Comparison of ENCODE assay signal across 15 cellular contexts in the genomic region with DNA sequence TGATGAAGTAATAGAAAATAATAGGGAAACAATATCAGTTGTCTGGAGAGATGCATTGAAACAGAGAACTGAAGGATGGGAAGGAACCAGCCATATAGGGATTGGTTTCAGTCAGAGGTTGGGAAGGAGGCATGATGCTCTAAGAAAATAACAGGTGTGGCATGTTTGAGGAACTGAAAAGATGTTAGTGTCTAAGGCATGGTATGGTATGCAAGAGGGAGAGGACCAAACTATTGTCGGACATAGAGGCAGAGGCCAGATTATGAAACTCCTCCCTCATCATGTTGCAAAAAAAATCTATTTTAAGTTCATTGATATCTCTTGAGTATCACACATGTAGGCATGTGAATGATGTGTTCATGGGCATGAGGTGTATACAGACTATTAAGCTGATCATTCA. TPM values are rescaled to one million over a fixed set of nuclear protein-coding genes. Genes with fewer than 3 reads are reported as not detected.
A peak's percentile ranks its signal among the peaks of the same experiment; 100 is the strongest.
DNase-seq lines count a peak whose midpoint lies in the region; ATAC-seq and TF ChIP-seq lines count a peak whose summit lies in the region.
"Had no signal": no experiment of that assay in that cellular context is flagged by ENCODE, and none has a peak within 500 bp of the region (broad histone marks: within the 10 kb centered on the region; RNA-seq: fewer than 3 reads in every experiment).

No MANE protein-coding gene starts in this region.

- DNase-seq in activated CD8-positive, alpha-beta T cell treated with anti-CD3 and anti-CD28 coated beads for 36 hours: no peak
- DNase-seq in activated CD8-positive, alpha-beta T cell treated with anti-CD3 and anti-CD28 coated beads, Interleukin-2, amount 10 ng/mL, durations not matched to agents 7 days and 5 days: no peak
- no peak for DNase-seq in stimulated activated naive B cell treated with anti-CD40 and anti-IgM and Interleukin-4, amounts not matched to agents 10 μg/mL and 1 μg/mL and 100 μg/mL, for 72 hours
- no peak for DNase-seq in activated CD8-positive, alpha-beta memory T cell treated with anti-CD3 and anti-CD28 coated beads for 24 hours
- no peak for DNase-seq in cerebellar cortex (ENCODE audit: low spot score)
- DNase-seq in kidney glomerular epithelial cell (lab: John Stamatoyannopoulos, UW): no peak
- DNase-seq: activated CD4-positive, alpha-beta T cell treated with anti-CD3 and anti-CD28 coated beads for 36 hours; CD4-positive, alpha-beta memory T cell; effector CD4-positive, alpha-beta T cell; H7; NCI-H1436 treated with DMSO at 0.1 percent for 48 hours; ovary; SHP77 had no signal

- TF ChIP-seq CTCF in activated CD8-positive, alpha-beta T cell treated with anti-CD3 and anti-CD28 coated beads for 36 hours (IDR thresholded peaks at IDR 0.05): no peak

- H3K27ac Mint-ChIP-seq in activated CD8-positive, alpha-beta T cell treated with anti-CD3 and anti-CD28 coated beads for 36 hours: peak overlapping the region; percentile 5
- no peak overlapping the region for H3K27ac Mint-ChIP-seq in activated CD8-positive, alpha-beta T cell treated with anti-CD3 and anti-CD28 coated beads, Interleukin-2, amount 10 ng/mL, durations not matched to agents 7 days and 5 days
- H3K27ac Mint-ChIP-seq in stimulated activated naive B cell treated with anti-CD40 and anti-IgM and Interleukin-4, amounts not matched to agents 10 μg/mL and 1 μg/mL and 100 μg/mL, for 72 hours: peak overlapping the region; percentile 22
- H3K27ac Mint-ChIP-seq: activated CD4-positive, alpha-beta T cell treated with anti-CD3 and anti-CD28 coated beads for 36 hours had no signal

- intact Hi-C loops in activated CD8-positive, alpha-beta T cell treated with anti-CD3 and anti-CD28 coated beads for 36 hours (cut with micrococcal nuclease): no loop called here

- CTCF ChIA-PET in activated CD8-positive, alpha-beta T cell treated with anti-CD3 and anti-CD28 coated beads for 36 hours (lab: Charles Lee): no interaction called here
- CTCF ChIA-PET in activated CD8-positive, alpha-beta T cell treated with anti-CD3 and anti-CD28 coated beads, Interleukin-2, amount 10 ng/mL, durations not matched to agents 7 days and 5 days (lab: Charles Lee): no interaction called here

- no peak for ATAC-seq in activated CD8-positive, alpha-beta T cell treated with anti-CD3 and anti-CD28 coated beads for 36 hours
- ATAC-seq in activated CD8-positive, alpha-beta T cell treated with anti-CD3 and anti-CD28 coated beads, Interleukin-2, amount 10 ng/mL, durations not matched to agents 7 days and 5 days: no peak
- ATAC-seq in GM21723 (IDR thresholded peaks at IDR 0.05; ENCODE audit: unreplicated experiment): peak; percentile 90
- ATAC-seq in HG03354 (IDR thresholded peaks at IDR 0.05; ENCODE audit: poor library complexity, severe bottlenecking, unreplicated experiment): peak; percentile 69
- peak; percentile 56 to 80 for ATAC-seq in stimulated activated naive B cell treated with anti-CD40 and anti-IgM and Interleukin-4, amounts not matched to agents 10 μg/mL and 1 μg/mL and 100 μg/mL, for 72 hours (replicated peaks)
- ATAC-seq: activated CD4-positive, alpha-beta T cell treated with anti-CD3 and anti-CD28 coated beads for 36 hours had no signal

- H3K36me3 Mint-ChIP-seq in activated CD8-positive, alpha-beta T cell treated with anti-CD3 and anti-CD28 coated beads for 36 hours (ENCODE audit: low read depth): peaks cover 51% of the 10 kb centered on the region
- peaks cover 60% of the 10 kb centered on the region for H3K36me3 Mint-ChIP-seq in activated CD8-positive, alpha-beta T cell treated with anti-CD3 and anti-CD28 coated beads, Interleukin-2, amount 10 ng/mL, durations not matched to agents 7 days and 5 days (ENCODE audit: low read depth)
- H3K36me3 Mint-ChIP-seq in stimulated activated naive B cell treated with anti-CD40 and anti-IgM and Interleukin-4, amounts not matched to agents 10 μg/mL and 1 μg/mL and 100 μg/mL, for 72 hours: peaks cover 30 to 52% of the 10 kb centered on the region in 2 donors

- H3K27me3 Mint-ChIP-seq in activated CD8-positive, alpha-beta T cell treated with anti-CD3 and anti-CD28 coated beads for 36 hours: no peaks in the 10 kb centered on the region
- no peaks in the 10 kb centered on the region for H3K27me3 Mint-ChIP-seq in activated CD8-positive, alpha-beta T cell treated with anti-CD3 and anti-CD28 coated beads, Interleukin-2, amount 10 ng/mL, durations not matched to agents 7 days and 5 days (ENCODE audit: low read depth)
- no peaks in the 10 kb centered on the region for H3K27me3 Mint-ChIP-seq in stimulated activated naive B cell treated with anti-CD40 and anti-IgM and Interleukin-4, amounts not matched to agents 10 μg/mL and 1 μg/mL and 100 μg/mL, for 72 hours
- H3K27me3 Mint-ChIP-seq: activated CD4-positive, alpha-beta T cell treated with anti-CD3 and anti-CD28 coated beads for 36 hours; CD4-positive, alpha-beta memory T cell had no signal

- H3K9me3 Mint-ChIP-seq in activated CD8-positive, alpha-beta T cell treated with anti-CD3 and anti-CD28 coated beads for 36 hours: no peaks in the 10 kb centered on the region
- no peaks in the 10 kb centered on the region for H3K9me3 Mint-ChIP-seq in activated CD8-positive, alpha-beta T cell treated with anti-CD3 and anti-CD28 coated beads, Interleukin-2, amount 10 ng/mL, durations not matched to agents 7 days and 5 days (ENCODE audit: insufficient read depth)
- no peaks in the 10 kb centered on the region for H3K9me3 Mint-ChIP-seq in stimulated activated naive B cell treated with anti-CD40 and anti-IgM and Interleukin-4, amounts not matched to agents 10 μg/mL and 1 μg/mL and 100 μg/mL, for 72 hours
- H3K9me3 Mint-ChIP-seq: CD4-positive, alpha-beta memory T cell had no signal

- no peak overlapping the region for H3K4me3 Mint-ChIP-seq in activated CD8-positive, alpha-beta T cell treated with anti-CD3 and anti-CD28 coated beads for 36 hours
- no peak overlapping the region for H3K4me3 Mint-ChIP-seq in activated CD8-positive, alpha-beta T cell treated with anti-CD3 and anti-CD28 coated beads, Interleukin-2, amount 10 ng/mL, durations not matched to agents 7 days and 5 days
- peak overlapping the region in 1 of 2 donors; percentile 23 for H3K4me3 Mint-ChIP-seq in stimulated activated naive B cell treated with anti-CD40 and anti-IgM and Interleukin-4, amounts not matched to agents 10 μg/mL and 1 μg/mL and 100 μg/mL, for 72 hours
- H3K4me3 Mint-ChIP-seq: activated CD4-positive, alpha-beta T cell treated with anti-CD3 and anti-CD28 coated beads for 36 hours; CD4-positive, alpha-beta memory T cell had no signal

- POLR2A ChIA-PET in activated CD8-positive, alpha-beta T cell treated with anti-CD3 and anti-CD28 coated beads for 36 hours (lab: Charles Lee): no interaction called here
- POLR2A ChIA-PET in activated CD8-positive, alpha-beta T cell treated with anti-CD3 and anti-CD28 coated beads, Interleukin-2, amount 10 ng/mL, durations not matched to agents 7 days and 5 days (lab: Charles Lee): no interaction called here

- peaks cover 1% of the 10 kb centered on the region for H3K4me1 Mint-ChIP-seq in activated CD8-positive, alpha-beta T cell treated with anti-CD3 and anti-CD28 coated beads for 36 hours (ENCODE audit: low read depth)
- no peaks in the 10 kb centered on the region for H3K4me1 Mint-ChIP-seq in activated CD8-positive, alpha-beta T cell treated with anti-CD3 and anti-CD28 coated beads, Interleukin-2, amount 10 ng/mL, durations not matched to agents 7 days and 5 days (ENCODE audit: low read depth)
- peaks cover 8 to 11% of the 10 kb centered on the region in 2 donors for H3K4me1 Mint-ChIP-seq in stimulated activated naive B cell treated with anti-CD40 and anti-IgM and Interleukin-4, amounts not matched to agents 10 μg/mL and 1 μg/mL and 100 μg/mL, for 72 hours
- H3K4me1 Mint-ChIP-seq: activated CD4-positive, alpha-beta T cell treated with anti-CD3 and anti-CD28 coated beads for 36 hours had no signal

RNA-seq across cellular contexts. Expression of a gene that starts 48.9 kb away (rescaled TPM):
- 10 to 100 TPM; 17.3 to 19.4 TPM for total RNA-seq in activated CD8-positive, alpha-beta T cell treated with anti-CD3 and anti-CD28 coated beads for 36 hours
- total RNA-seq in activated CD8-positive, alpha-beta T cell treated with anti-CD3 and anti-CD28 coated beads, Interleukin-2, amount 10 ng/mL, durations not matched to agents 7 days and 5 days: 10 to 100 TPM; 32.7 to 34.6 TPM

Comparison
In these comparisons a context has a peak if more than half of its experiments do, and no peak if none do; other contexts are left out.
1. ATAC-seq: peak in GM21723 (single experiment), HG03354 (single experiment) and stimulated activated naive B cell treated with anti-CD40 and anti-IgM and Interleukin-4, amounts not matched to agents 10 μg/mL and 1 μg/mL and 100 μg/mL, for 72 hours (2 of 2); none in activated CD8-positive, alpha-beta T cell treated with anti-CD3 and anti-CD28 coated beads for 36 hours (single experiment) and activated CD8-positive, alpha-beta T cell treated with anti-CD3 and anti-CD28 coated beads, Interleukin-2, amount 10 ng/mL, durations not matched to agents 7 days and 5 days (single experiment).